10 cellular contexts compared by ENCODE assay signal in the genomic region with DNA sequence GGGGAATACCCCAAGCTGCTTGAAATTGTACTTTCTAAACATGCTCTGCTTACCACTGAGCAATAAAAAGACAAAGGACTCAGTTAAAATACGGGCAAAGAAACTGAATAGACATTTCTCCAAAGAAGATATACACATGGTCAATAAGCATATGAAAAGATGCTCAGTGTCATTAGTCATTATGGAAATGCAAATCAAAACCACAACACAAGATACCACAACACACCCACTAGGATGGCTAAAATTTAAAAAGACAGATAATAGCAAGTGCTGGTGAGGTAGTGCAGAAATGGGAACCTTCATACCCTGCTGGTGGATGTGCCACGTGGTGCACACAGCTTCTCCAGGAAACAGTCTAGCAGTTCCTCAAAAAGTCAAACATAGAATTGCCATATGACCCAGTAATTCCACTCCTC. TPM values are rescaled to one million over a fixed set of nuclear protein-coding genes. Genes with fewer than 3 reads are reported as not detected.
A peak's percentile ranks its signal among the peaks of the same experiment; 100 is the strongest.
DNase-seq lines count a peak whose midpoint lies in the region; ATAC-seq lines count a peak whose summit lies in the region.
"Had no signal": no experiment of that assay in that cellular context is flagged by ENCODE, and none has a peak within 500 bp of the region (broad histone marks: within the 10 kb centered on the region; RNA-seq: fewer than 3 reads in every experiment).

No MANE protein-coding gene starts in this region.

- intact Hi-C loops in activated CD4-positive, alpha-beta T cell treated with anti-CD3 and anti-CD28 coated beads, Interleukin-2, amount 10 ng/mL, durations not matched to agents 24 days and 14 days (cut with micrococcal nuclease) = loop anchor here (10.0 kb wide), 1 partner anchor 1175 kb away; a partner anchor contains a TSS
- intact Hi-C loops in left colon (cut with DNase I, micrococcal nuclease) = no loop called here

- peak overlapping the region; percentile 21 for H3K27ac Mint-ChIP-seq in activated CD4-positive, alpha-beta T cell treated with anti-CD3 and anti-CD28 coated beads, Interleukin-2, amount 10 ng/mL, durations not matched to agents 24 days and 14 days
- H3K27ac Mint-ChIP-seq in activated CD4-positive, alpha-beta T cell treated with anti-CD3 and anti-CD28 coated beads, Interleukin-2, amount 10 ng/mL, durations not matched to agents 7 days and 5 days = no peak overlapping the region
- H3K27ac Mint-ChIP-seq in activated naive CD8-positive, alpha-beta T cell = peak overlapping the region; percentile 83
- peak overlapping the region; percentile 72 for H3K27ac Mint-ChIP-seq in stimulated activated naive B cell treated with anti-CD40 and anti-IgM and Interleukin-4, amounts not matched to agents 10 μg/mL and 1 μg/mL and 100 μg/mL, for 72 hours

- H3K27me3 Mint-ChIP-seq in activated CD4-positive, alpha-beta T cell treated with anti-CD3 and anti-CD28 coated beads, Interleukin-2, amount 10 ng/mL, durations not matched to agents 24 days and 14 days = no peaks in the 10 kb centered on the region
- H3K27me3 Mint-ChIP-seq in activated CD4-positive, alpha-beta T cell treated with anti-CD3 and anti-CD28 coated beads, Interleukin-2, amount 10 ng/mL, durations not matched to agents 7 days and 5 days = no peaks in the 10 kb centered on the region
- no peaks in the 10 kb centered on the region for H3K27me3 Mint-ChIP-seq in activated naive CD8-positive, alpha-beta T cell
- peaks cover 6 to 7% of the 10 kb centered on the region in 2 donors for H3K27me3 Mint-ChIP-seq in stimulated activated naive B cell treated with anti-CD40 and anti-IgM and Interleukin-4, amounts not matched to agents 10 μg/mL and 1 μg/mL and 100 μg/mL, for 72 hours

- peaks cover 69% of the 10 kb centered on the region for H3K4me1 Mint-ChIP-seq in activated CD4-positive, alpha-beta T cell treated with anti-CD3 and anti-CD28 coated beads, Interleukin-2, amount 10 ng/mL, durations not matched to agents 24 days and 14 days
- peaks cover 19% of the 10 kb centered on the region for H3K4me1 Mint-ChIP-seq in activated CD4-positive, alpha-beta T cell treated with anti-CD3 and anti-CD28 coated beads, Interleukin-2, amount 10 ng/mL, durations not matched to agents 7 days and 5 days
- H3K4me1 Mint-ChIP-seq in activated naive CD8-positive, alpha-beta T cell (ENCODE audit: low read depth) = peaks cover 62% of the 10 kb centered on the region
- peaks cover 42 to 54% of the 10 kb centered on the region in 2 donors for H3K4me1 Mint-ChIP-seq in stimulated activated naive B cell treated with anti-CD40 and anti-IgM and Interleukin-4, amounts not matched to agents 10 μg/mL and 1 μg/mL and 100 μg/mL, for 72 hours

- H3K4me3 Mint-ChIP-seq in activated CD4-positive, alpha-beta T cell treated with anti-CD3 and anti-CD28 coated beads, Interleukin-2, amount 10 ng/mL, durations not matched to agents 24 days and 14 days = peak overlapping the region; percentile 37
- H3K4me3 Mint-ChIP-seq in activated CD4-positive, alpha-beta T cell treated with anti-CD3 and anti-CD28 coated beads, Interleukin-2, amount 10 ng/mL, durations not matched to agents 7 days and 5 days = no peak overlapping the region
- H3K4me3 Mint-ChIP-seq in activated naive CD8-positive, alpha-beta T cell = peak overlapping the region; percentile 44
- H3K4me3 Mint-ChIP-seq in stimulated activated naive B cell treated with anti-CD40 and anti-IgM and Interleukin-4, amounts not matched to agents 10 μg/mL and 1 μg/mL and 100 μg/mL, for 72 hours = no peak overlapping the region

- peak; percentile 57 for DNase-seq in activated CD4-positive, alpha-beta T cell treated with anti-CD3 and anti-CD28 coated beads, Interleukin-2, amount 10 ng/mL, durations not matched to agents 24 days and 14 days
- DNase-seq in activated CD4-positive, alpha-beta T cell treated with anti-CD3 and anti-CD28 coated beads, Interleukin-2, amount 10 ng/mL, durations not matched to agents 7 days and 5 days = no peak
- DNase-seq in stimulated activated naive B cell treated with anti-CD40 and anti-IgM and Interleukin-4, amounts not matched to agents 10 μg/mL and 1 μg/mL and 100 μg/mL, for 72 hours = no peak
- no peak for DNase-seq in DMS 273 treated with DMSO at 0.1 percent for 48 hours (lab: John Stamatoyannopoulos, UW)
- DNase-seq in left colon = no peak
- DNase-seq in dedifferentiated amniotic fluid mesenchymal stem cell (ENCODE audit: extremely low spot score) = no peak
- DNase-seq: IMR-90, trophoblast cell had no signal

- POLR2A ChIA-PET in activated CD4-positive, alpha-beta T cell treated with anti-CD3 and anti-CD28 coated beads, Interleukin-2, amount 10 ng/mL, durations not matched to agents 7 days and 5 days (lab: Charles Lee) = no interaction called here

- H3K36me3 Mint-ChIP-seq in activated CD4-positive, alpha-beta T cell treated with anti-CD3 and anti-CD28 coated beads, Interleukin-2, amount 10 ng/mL, durations not matched to agents 24 days and 14 days (ENCODE audit: low read depth) = peaks cover 30% of the 10 kb centered on the region
- peaks cover 19% of the 10 kb centered on the region for H3K36me3 Mint-ChIP-seq in activated CD4-positive, alpha-beta T cell treated with anti-CD3 and anti-CD28 coated beads, Interleukin-2, amount 10 ng/mL, durations not matched to agents 7 days and 5 days (ENCODE audit: low read depth)
- peaks cover 11% of the 10 kb centered on the region for H3K36me3 Mint-ChIP-seq in activated naive CD8-positive, alpha-beta T cell
- peaks cover 0 to 10% of the 10 kb centered on the region in 2 donors for H3K36me3 Mint-ChIP-seq in stimulated activated naive B cell treated with anti-CD40 and anti-IgM and Interleukin-4, amounts not matched to agents 10 μg/mL and 1 μg/mL and 100 μg/mL, for 72 hours

- ATAC-seq in HG02623 (IDR thresholded peaks at IDR 0.05; ENCODE audit: unreplicated experiment) (peak; percentile 47), left colon (no peak)
- ATAC-seq in stimulated activated naive B cell treated with anti-CD40 and anti-IgM and Interleukin-4, amounts not matched to agents 10 μg/mL and 1 μg/mL and 100 μg/mL, for 72 hours (replicated peaks) = peak; percentile 50 to 68

- peaks cover 5% of the 10 kb centered on the region for H3K9me3 Mint-ChIP-seq in activated CD4-positive, alpha-beta T cell treated with anti-CD3 and anti-CD28 coated beads, Interleukin-2, amount 10 ng/mL, durations not matched to agents 24 days and 14 days
- H3K9me3 Mint-ChIP-seq in activated CD4-positive, alpha-beta T cell treated with anti-CD3 and anti-CD28 coated beads, Interleukin-2, amount 10 ng/mL, durations not matched to agents 7 days and 5 days = peaks cover 15% of the 10 kb centered on the region
- peaks cover 8% of the 10 kb centered on the region for H3K9me3 Mint-ChIP-seq in activated naive CD8-positive, alpha-beta T cell (ENCODE audit: low read depth)
- H3K9me3 Mint-ChIP-seq in stimulated activated naive B cell treated with anti-CD40 and anti-IgM and Interleukin-4, amounts not matched to agents 10 μg/mL and 1 μg/mL and 100 μg/mL, for 72 hours = peaks cover 3 to 7% of the 10 kb centered on the region in 2 donors

- CTCF ChIA-PET in activated CD4-positive, alpha-beta T cell treated with anti-CD3 and anti-CD28 coated beads, Interleukin-2, amount 10 ng/mL, durations not matched to agents 7 days and 5 days (lab: Charles Lee) = interaction anchor here (0.9 to 1.6 kb wide), 3 partner anchors 9 to 22 kb away, joined by 3 to 6 read pairs (median 3); no protein-coding TSS in a partner anchor

RNA-seq across cellular contexts. Expression of a gene that starts 21.3 kb away (rescaled TPM):
- total RNA-seq in activated CD4-positive, alpha-beta T cell treated with anti-CD3 and anti-CD28 coated beads, Interleukin-2, amount 10 ng/mL, durations not matched to agents 24 days and 14 days = 50.3 and 52.8 TPM in 2 replicates
- 10 to 100 TPM; 26.1 to 26.4 TPM for total RNA-seq in activated CD4-positive, alpha-beta T cell treated with anti-CD3 and anti-CD28 coated beads, Interleukin-2, amount 10 ng/mL, durations not matched to agents 7 days and 5 days
- total RNA-seq in left colon = 10 to 100 TPM; 55.4 to 57.0 TPM

Comparison
In these comparisons a context has a peak if more than half of its experiments do, and no peak if none do; other contexts are left out.
1. H3K4me3 Mint-ChIP-seq: peak in activated CD4-positive, alpha-beta T cell treated with anti-CD3 and anti-CD28 coated beads, Interleukin-2, amount 10 ng/mL, durations not matched to agents 24 days and 14 days (single experiment) and activated naive CD8-positive, alpha-beta T cell (single experiment); none in activated CD4-positive, alpha-beta T cell treated with anti-CD3 and anti-CD28 coated beads, Interleukin-2, amount 10 ng/mL, durations not matched to agents 7 days and 5 days (single experiment) and stimulated activated naive B cell treated with anti-CD40 and anti-IgM and Interleukin-4, amounts not matched to agents 10 μg/mL and 1 μg/mL and 100 μg/mL, for 72 hours (0 of 2).